11 cellular contexts compared by ENCODE assay signal in genomic region chr11:118175031-118175531, GRCh38. TPM values are rescaled to one million over a fixed set of nuclear protein-coding genes. Genes with fewer than 3 reads are reported as not detected.
DNase-seq lines count a peak whose midpoint lies in the region; ATAC-seq and TF ChIP-seq lines count a peak whose summit lies in the region.
"Had no signal": no experiment of that assay in that cellular context is flagged by ENCODE, and none has a peak within 500 bp of the region (broad histone marks: within the 10 kb centered on the region; RNA-seq: fewer than 3 reads in every experiment).

No MANE protein-coding gene starts in this region.

- peak; percentile 41 for DNase-seq in HT1080 (ENCODE audit: low read depth)
- DNase-seq in WTC11 (ENCODE audit: low spot score), result no peak
- DNase-seq in left ventricle myocardium superior, result peak; percentile 58
- peak; percentile 28 for DNase-seq in prostate gland (ENCODE audit: low spot score)
- no peak for DNase-seq in ureter (ENCODE audit: low spot score)
- DNase-seq in CD8-positive, alpha-beta T cell, result no peak
- DNase-seq in natural killer cell, result no peak
- DNase-seq: DND-41 had no signal

- H3K9me3 Mint-ChIP-seq in WTC11 (no peaks in the 10 kb centered on the region), natural killer cell (no peaks in the 10 kb centered on the region)
- no peaks in the 10 kb centered on the region for H3K9me3 Mint-ChIP-seq in CD8-positive, alpha-beta T cell

- intact Hi-C loops in left ventricle myocardium superior (cut with micrococcal nuclease), result no loop called here
- intact Hi-C loops in prostate gland (cut with DNase I), result no loop called here
- intact Hi-C loops in CD8-positive, alpha-beta T cell (cut with DNase I, micrococcal nuclease), result no loop called here
- intact Hi-C loops in natural killer cell (cut with micrococcal nuclease), result loop anchor here (10.0 kb wide), 1 partner anchor 370 kb away; no protein-coding TSS in a partner anchor

- H3K4me1 Mint-ChIP-seq in WTC11, result peaks cover 47% of the 10 kb centered on the region
- peaks cover 2% of the 10 kb centered on the region for H3K4me1 Mint-ChIP-seq in CD8-positive, alpha-beta T cell (ENCODE audit: low read depth)
- no peaks in the 10 kb centered on the region for H3K4me1 Mint-ChIP-seq in natural killer cell

- no peak overlapping the region for H3K4me3 ChIP-seq in prostate gland
- no peak overlapping the region for H3K4me3 ChIP-seq in CD8-positive, alpha-beta T cell (ENCODE audit: low read depth, low read length)

- H3K4me3 Mint-ChIP-seq in WTC11 (peak overlapping the region; percentile 81), natural killer cell (no peak overlapping the region)
- H3K4me3 Mint-ChIP-seq in CD8-positive, alpha-beta T cell, result no peak overlapping the region

- H3K27me3 Mint-ChIP-seq in WTC11 (ENCODE audit: low read depth) (peaks cover 64% of the 10 kb centered on the region), natural killer cell (ENCODE audit: low read depth in 2 of 2) (peaks cover 19 to 23% of the 10 kb centered on the region in 2 donors)
- peaks cover 6% of the 10 kb centered on the region for H3K27me3 Mint-ChIP-seq in CD8-positive, alpha-beta T cell (ENCODE audit: low read depth)

- TF ChIP-seq POLR2A in prostate gland (IDR thresholded peaks at IDR 0.05), result peak; percentile 5

- H3K4me1 ChIP-seq in prostate gland (replicated peaks), result no peaks in the 10 kb centered on the region
- H3K4me1 ChIP-seq in CD8-positive, alpha-beta T cell (ENCODE audit: insufficient read depth, low read length), result peaks cover 8% of the 10 kb centered on the region

- WGBS in prostate gland, result 28% methylated on average over 7 of the region's 7 CpGs

- no peak for ATAC-seq in WTC11
- ATAC-seq in left ventricle myocardium superior, result peak; percentile 75
- ATAC-seq in HG02623 (IDR thresholded peaks at IDR 0.05; ENCODE audit: unreplicated experiment), result no peak
- no peak for ATAC-seq in CD8-positive, alpha-beta T cell
- ATAC-seq in natural killer cell, result no peak
- ATAC-seq: Panc1 had no signal

- POLR2A ChIA-PET in WTC11 (lab: Charles Lee), result no interaction called here
- POLR2A ChIA-PET in CD8-positive, alpha-beta T cell (lab: Charles Lee), result no interaction called here

- H3K36me3 ChIP-seq in prostate gland, result no peaks in the 10 kb centered on the region
- no peaks in the 10 kb centered on the region for H3K36me3 ChIP-seq in CD8-positive, alpha-beta T cell (ENCODE audit: insufficient read depth, low read length)

- no peaks in the 10 kb centered on the region for H3K36me3 Mint-ChIP-seq in WTC11
- H3K36me3 Mint-ChIP-seq in CD8-positive, alpha-beta T cell, result no peaks in the 10 kb centered on the region
- H3K36me3 Mint-ChIP-seq in natural killer cell, result no peaks in the 10 kb centered on the region

- TF ChIP-seq CTCF in WTC11 (IDR thresholded peaks at IDR 0.05) (no peak), prostate gland (IDR thresholded peaks at IDR 0.05) (no peak), natural killer cell (IDR thresholded peaks at IDR 0.05) (no peak)
- no peak for TF ChIP-seq CTCF in CD8-positive, alpha-beta T cell (IDR thresholded peaks at IDR 0.05)

- H3K27ac Mint-ChIP-seq in WTC11 (no peak overlapping the region), natural killer cell (no peak overlapping the region)
- H3K27ac Mint-ChIP-seq in CD8-positive, alpha-beta T cell, result no peak overlapping the region

- CTCF ChIA-PET in WTC11 (lab: Charles Lee), result interaction anchor here (0.8 to 2.1 kb wide), 8 partner anchors 20 to 352 kb away, joined by 3 to 7 read pairs (median 4); partner anchors contain the start of gene SCN4B
- CTCF ChIA-PET in CD8-positive, alpha-beta T cell (lab: Charles Lee), result interaction anchor here (1.2 to 1.7 kb wide), 3 partner anchors 10 to 30 kb away, joined by 3 to 8 read pairs (median 4); no protein-coding TSS in a partner anchor

- no peaks in the 10 kb centered on the region for H3K9me3 ChIP-seq in prostate gland
- H3K9me3 ChIP-seq in CD8-positive, alpha-beta T cell (ENCODE audit: low read length), result no peaks in the 10 kb centered on the region

- H3K27ac ChIP-seq in prostate gland, result no peak overlapping the region
- H3K27ac ChIP-seq in CD8-positive, alpha-beta T cell (ENCODE audit: low read depth, low read length), result no peak overlapping the region

- H3K27me3 ChIP-seq in prostate gland (replicated peaks; ENCODE audit: insufficient read depth), result no peaks in the 10 kb centered on the region
- no peaks in the 10 kb centered on the region for H3K27me3 ChIP-seq in CD8-positive, alpha-beta T cell (ENCODE audit: insufficient read depth, low read length)

TF ChIP-seq in WTC11, 78 proteins besides CTCF, POLR2A, EP300 and RAD21:
- TF ChIP-seq NR1H2 (CRISPR knock-in tag; IDR thresholded peaks at IDR 0.05) (no peak), EMX1 (CRISPR knock-in tag; IDR thresholded peaks at IDR 0.05) (no peak), JUN (CRISPR knock-in tag; IDR thresholded peaks at IDR 0.05) (no peak), ZNF317 (CRISPR knock-in tag; IDR thresholded peaks at IDR 0.05; ENCODE audit: borderline replicate concordance, low read depth) (no peak), MXD4 (CRISPR knock-in tag; IDR thresholded peaks at IDR 0.05; ENCODE audit: borderline replicate concordance) (no peak), TEAD4 (CRISPR knock-in tag; IDR thresholded peaks at IDR 0.05) (no peak), KAT7 (CRISPR knock-in tag; IDR thresholded peaks at IDR 0.05; ENCODE audit: borderline replicate concordance) (no peak), USF1 (CRISPR knock-in tag; IDR thresholded peaks at IDR 0.05) (no peak), RORB (CRISPR knock-in tag; IDR thresholded peaks at IDR 0.05) (no peak), OVOL2 (CRISPR knock-in tag; IDR thresholded peaks at IDR 0.05; ENCODE audit: borderline replicate concordance) (no peak)
- TF ChIP-seq, protein P1, sequence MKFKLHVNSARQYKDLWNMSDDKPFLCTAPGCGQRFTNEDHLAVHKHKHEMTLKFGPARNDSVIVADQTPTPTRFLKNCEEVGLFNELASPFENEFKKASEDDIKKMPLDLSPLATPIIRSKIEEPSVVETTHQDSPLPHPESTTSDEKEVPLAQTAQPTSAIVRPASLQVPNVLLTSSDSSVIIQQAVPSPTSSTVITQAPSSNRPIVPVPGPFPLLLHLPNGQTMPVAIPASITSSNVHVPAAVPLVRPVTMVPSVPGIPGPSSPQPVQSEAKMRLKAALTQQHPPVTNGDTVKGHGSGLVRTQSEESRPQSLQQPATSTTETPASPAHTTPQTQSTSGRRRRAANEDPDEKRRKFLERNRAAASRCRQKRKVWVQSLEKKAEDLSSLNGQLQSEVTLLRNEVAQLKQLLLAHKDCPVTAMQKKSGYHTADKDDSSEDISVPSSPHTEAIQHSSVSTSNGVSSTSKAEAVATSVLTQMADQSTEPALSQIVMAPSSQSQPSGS (CRISPR knock-in tag; IDR thresholded peaks at IDR 0.05; ENCODE audit: borderline replicate concordance, low read depth), result no peak

RNA-seq across cellular contexts. Expression of gene SCN2B, which starts 1.4 kb away (rescaled TPM):
- total RNA-seq in HT1080 (2014; rRNA removed; shearing (Covaris generic)), result 0.03 TPM in 1 of 2 replicates, not detected in the other
- polyA plus RNA-seq in HT1080 (2015; cell fraction: cytosol; rRNA removed), result 0.02 TPM in 1 of 2 replicates, not detected in the other
- polyA plus RNA-seq in HT1080 (2015; cell fraction: nucleus; rRNA removed), result not detected in 2 replicates
- total RNA-seq in WTC11 (2021), result 0.16 to 0.37 TPM (median 0.20 TPM) in 3 replicates
- total RNA-seq in left ventricle myocardium superior, result 19.6 TPM
- 1 to 10 TPM in 1 of 2 donors, under 1 TPM in 1; 0.68 to 1.1 TPM for total RNA-seq in prostate gland
- total RNA-seq in ureter, result 0.18 TPM
- total RNA-seq in CD8-positive, alpha-beta T cell, result not detected
- not detected for total RNA-seq in natural killer cell
- total RNA-seq: LHCN-M2 had no signal

RNA-seq across cellular contexts. Expression of gene SCN4B, which starts 22.5 kb away (rescaled TPM):
- total RNA-seq in HT1080 (2014; rRNA removed; shearing (Covaris generic)), result not detected in 2 replicates
- polyA plus RNA-seq in HT1080 (2015; cell fraction: cytosol; rRNA removed), result 0.02 and 0.06 TPM in 2 replicates
- 0.11 and 0.19 TPM in 2 replicates for polyA plus RNA-seq in HT1080 (2015; cell fraction: nucleus; rRNA removed)
- total RNA-seq in WTC11 (2021), result 3.5 to 4.5 TPM (median 4.4 TPM) in 3 replicates
- 11.0 TPM for total RNA-seq in left ventricle myocardium superior
- total RNA-seq in prostate gland, result 1 to 10 TPM; 3.0 to 5.6 TPM
- total RNA-seq in ureter, result 1.4 TPM
- not detected for total RNA-seq in CD8-positive, alpha-beta T cell
- under 1 TPM in 1 of 3 donors, not detected in 2; 0.33 TPM for total RNA-seq in natural killer cell
- total RNA-seq: LHCN-M2 had no signal

RNA-seq across cellular contexts. Expression of gene JAML, which starts 49.7 kb away (rescaled TPM):
- not detected in 2 replicates for total RNA-seq in HT1080 (2014; rRNA removed; shearing (Covaris generic))
- polyA plus RNA-seq in HT1080 (2015; cell fraction: cytosol; rRNA removed), result not detected in 2 replicates
- not detected in 2 replicates for polyA plus RNA-seq in HT1080 (2015; cell fraction: nucleus; rRNA removed)
- total RNA-seq in WTC11 (2021), result 0.24 to 0.37 TPM in 2 of 3 replicates, not detected in the other
- total RNA-seq in left ventricle myocardium superior, result 4.5 TPM
- total RNA-seq in prostate gland, result 1 to 10 TPM; 2.3 to 8.5 TPM
- 13.9 TPM for total RNA-seq in ureter
- total RNA-seq in CD8-positive, alpha-beta T cell, result 10 to 100 TPM; 38.4 to 40.4 TPM
- total RNA-seq in natural killer cell, result 10 to 100 TPM in 2 of 3 donors, 1 to 10 TPM in 1; 7.1 to 27.8 (median 12.8) TPM
- total RNA-seq: LHCN-M2 had no signal

Comparison
In these comparisons a context has a peak if more than half of its experiments do, and no peak if none do; other contexts are left out.
1. DNase-seq: peak in HT1080 (single experiment), left ventricle myocardium superior (single experiment) and prostate gland (single experiment); none in WTC11 (single experiment), ureter (single experiment), CD8-positive, alpha-beta T cell (0 of 7) and natural killer cell (single experiment).